Comparison of ENCODE assay signal across 1 cellular context in genomic region chr10:103232772-103233488, GRCh38.
A peak's percentile ranks its signal among the peaks of the same experiment; 100 is the strongest.
TF ChIP-seq lines count a peak whose summit lies in the region.

No MANE protein-coding gene starts in this region.

TF ChIP-seq in K562, 482 proteins besides CTCF, POLR2A, EP300 and RAD21:
- TF ChIP-seq ATF7 (IDR thresholded peaks at IDR 0.05) (no peak), SPI1 (IDR thresholded peaks at IDR 0.05; ENCODE audit: borderline replicate concordance, low read depth, low read length) (peak; percentile 45; the same call in 1 of the 2 replicates), ATF3 (IDR thresholded peaks at IDR 0.05) (peak; percentile 58), ATF3 (CRISPR knock-in tag; conservative IDR thresholded peaks at IDR 0.05) (no peak), ZNF121 (CRISPR knock-in tag; conservative IDR thresholded peaks at IDR 0.05) (peak; percentile 43; the same call in 1 of the 2 replicates), ARID1B (IDR thresholded peaks at IDR 0.05) (no peak), SFPQ (IDR thresholded peaks at IDR 0.05; ENCODE audit: low read depth, low read length) (no peak), JUND (IDR thresholded peaks at IDR 0.05; ENCODE audit: borderline replicate concordance, low read depth, low read length) (peak; percentile 59), JUND (tag; IDR thresholded peaks at IDR 0.05; ENCODE audit: borderline replicate concordance, low read depth, low read length) (no peak), JUN (IDR thresholded peaks at IDR 0.05; ENCODE audit: borderline replicate concordance, low read depth, low read length) (0 out of 2 replicates have a peak, but pooled peaks have one; percentile 12), JUN (CRISPR knock-in tag; IDR thresholded peaks at IDR 0.05; ENCODE audit: borderline replicate concordance) (no peak)
